Comparison of ENCODE assay signal across 8 cellular contexts in the genomic region with DNA sequence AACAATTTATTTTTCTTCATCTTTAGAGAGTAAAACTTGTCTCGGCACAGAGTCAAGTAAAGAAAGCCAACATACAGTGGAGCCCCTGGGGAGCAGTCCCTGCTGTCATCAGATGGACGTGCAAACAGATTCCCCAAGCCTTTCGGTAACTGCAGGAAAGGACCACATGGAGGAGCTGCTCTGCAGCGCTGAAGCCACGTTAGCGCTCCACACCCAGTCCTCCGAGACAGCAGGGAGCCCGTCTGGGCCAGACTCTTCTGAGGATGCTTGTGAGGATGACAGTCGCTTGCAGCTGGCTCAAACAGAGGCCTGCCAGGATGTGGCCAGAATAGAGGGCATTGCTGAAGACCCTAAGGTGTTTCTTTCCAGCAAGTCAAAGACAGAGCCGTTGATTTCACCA.
DNase-seq lines count a peak whose midpoint lies in the region; TF ChIP-seq lines count a peak whose summit lies in the region.
"Had no signal": no experiment of that assay in that cellular context is flagged by ENCODE, and none has a peak within 500 bp of the region (broad histone marks: within the 10 kb centered on the region; RNA-seq: fewer than 3 reads in every experiment).

No MANE protein-coding gene starts in this region.

- no peak overlapping the region for H3K4me3 ChIP-seq in LNCaP clone FGC (ENCODE audit: low read depth, low read length)
- H3K4me3 ChIP-seq in tibial artery = no peak overlapping the region

- H3K4me1 Mint-ChIP-seq in brain = peaks cover 18% of the 10 kb centered on the region

- peak overlapping the region in 1 of 2 donors; percentile 29 for H3K27ac ChIP-seq in tibial artery
- H3K27ac ChIP-seq: neutrophil had no signal

- peaks cover 49% of the 10 kb centered on the region for H3K36me3 Mint-ChIP-seq in brain

- H3K27me3 ChIP-seq in tibial artery = no peaks in the 10 kb centered on the region
- H3K27me3 ChIP-seq: neutrophil had no signal

- peak overlapping the region; percentile 14 to 48 (median 18) for H3K27ac Mint-ChIP-seq in brain

- peaks cover 22 to 61% (median 32%) of the 10 kb centered on the region in 3 donors for H3K36me3 ChIP-seq in tibial artery

- DNase-seq in LNCaP clone FGC (ENCODE audit: low read depth) = no peak
- peak; percentile 87 for DNase-seq in islet precursor cell
- DNase-seq in tibial artery = peak in 1 of 2 donors; percentile 31
- no peak for DNase-seq in NCI-H2196 treated with DMSO at 0.1 percent for 48 hours (lab: John Stamatoyannopoulos, UW; ENCODE audit: unreplicated experiment)
- DNase-seq in NCI-H510A (lab: John Stamatoyannopoulos, UW) = no peak
- DNase-seq in CD1c-positive myeloid dendritic cell (ENCODE audit: extremely low spot score) = no peak

- H3K4me3 Mint-ChIP-seq in brain = peak overlapping the region in 2 of 5 experiments; percentile 62 to 65

- peaks cover 0 to 12% (median 0%) of the 10 kb centered on the region in 4 donors for H3K4me1 ChIP-seq in tibial artery

- 0 out of 2 replicates have a peak, but pooled peaks have one; percentile 5 for TF ChIP-seq CTCF in LNCaP clone FGC (IDR thresholded peaks at IDR 0.05; ENCODE audit: control insufficient read depth, extremely low read depth, insufficient read depth)
- TF ChIP-seq CTCF in brain (conservative IDR thresholded peaks at IDR 0.05) = peak; percentile 70 to 74
- peak; percentile 38 to 54 for TF ChIP-seq CTCF in tibial artery (IDR thresholded peaks at IDR 0.05)

- H3K9me3 Mint-ChIP-seq in brain = peaks cover 0 to 4% (median 0%) of the 10 kb centered on the region in 5 experiments

- H3K9me3 ChIP-seq in tibial artery = no peaks in the 10 kb centered on the region
- H3K9me3 ChIP-seq: neutrophil had no signal

- no peaks in the 10 kb centered on the region for H3K27me3 Mint-ChIP-seq in brain

- intact Hi-C loops in tibial artery (cut with DNase I; ENCODE audit: low total_unique reads) = no loop called here

Comparison
In these comparisons a context has a peak if more than half of its experiments do, and no peak if none do; other contexts are left out.
1. CTCF ChIP-seq: peak in every context shown above with its lines; median percentile 72 in brain; 46 in tibial artery; 5 in LNCaP clone FGC.